2 cellular contexts compared by ENCODE assay signal in genomic region chr10:103838851-103839512, GRCh38.
TF ChIP-seq lines count a peak whose summit lies in the region.

No MANE protein-coding gene starts in this region.

TF ChIP-seq in SK-N-SH, 30 proteins besides CTCF, POLR2A, EP300 and RAD21:
- TF ChIP-seq MAX (IDR thresholded peaks at IDR 0.05; ENCODE audit: low read depth) (no peak), RCOR1 (IDR thresholded peaks at IDR 0.05; ENCODE audit: low read length) (no peak), ELF1 (IDR thresholded peaks at IDR 0.05) (no peak), GATA2 (CRISPR knock-in tag; IDR thresholded peaks at IDR 0.05) (no peak), MXI1 (IDR thresholded peaks at IDR 0.05; ENCODE audit: low read depth, low read length) (0 out of 2 replicates have a peak, but pooled peaks have one; percentile 24), TCF12 (IDR thresholded peaks at IDR 0.05) (no peak), PBX3 (IDR thresholded peaks at IDR 0.05) (no peak)

TF ChIP-seq in SK-N-SH treated with all-trans-retinoic acid at 6 μM for 48 hours, 23 proteins besides CTCF, POLR2A, EP300 and RAD21 (continued from another document):
- no peak for TF ChIP-seq CREB5 (CRISPR knock-in tag; IDR thresholded peaks at IDR 0.05; ENCODE audit: low read depth)
- TF ChIP-seq CSDC2 (CRISPR knock-in tag; IDR thresholded peaks at IDR 0.05): no peak
- TF ChIP-seq CSRNP3 (CRISPR knock-in tag; IDR thresholded peaks at IDR 0.05): no peak
- TF ChIP-seq TCF4 (CRISPR knock-in tag; IDR thresholded peaks at IDR 0.05; ENCODE audit: borderline replicate concordance): no peak
- TF ChIP-seq RARB (CRISPR knock-in tag; IDR thresholded peaks at IDR 0.05): no peak
- TF ChIP-seq ZFP30 (CRISPR knock-in tag; IDR thresholded peaks at IDR 0.05): no peak
- TF ChIP-seq BACH2 (CRISPR knock-in tag; IDR thresholded peaks at IDR 0.05; ENCODE audit: borderline replicate concordance): no peak
- TF ChIP-seq ARNTL (CRISPR knock-in tag; IDR thresholded peaks at IDR 0.05; ENCODE audit: borderline replicate concordance, low read depth): no peak
- no peak for TF ChIP-seq OSR1 (CRISPR knock-in tag; IDR thresholded peaks at IDR 0.05)
